35 cellular contexts compared by ENCODE assay signal in the genomic region with DNA sequence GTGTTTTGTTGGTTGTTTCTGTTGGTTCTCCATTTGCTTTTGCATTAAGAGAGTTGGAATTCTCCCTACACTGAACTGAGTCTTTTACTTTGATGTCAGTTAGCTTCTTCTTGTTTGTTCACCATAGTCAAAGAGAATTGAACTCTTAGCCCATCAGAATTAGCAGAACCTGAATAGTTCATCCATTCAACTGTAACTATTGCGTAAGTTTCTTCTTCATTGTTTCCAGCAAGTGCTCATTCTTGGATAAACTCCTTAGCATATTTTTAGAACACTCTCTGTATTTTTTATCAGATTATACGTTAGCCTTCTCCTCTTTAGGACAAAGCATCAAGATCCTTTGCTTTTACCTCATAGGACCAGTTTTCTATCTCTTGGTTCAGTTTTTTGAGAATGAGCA.
"Had no signal": no experiment of that assay in that cellular context is flagged by ENCODE, and none has a peak within 500 bp of the region (broad histone marks: within the 10 kb centered on the region; RNA-seq: fewer than 3 reads in every experiment).

No MANE protein-coding gene starts in this region.

- H3K36me3 ChIP-seq: MG63 had no signal

- H3K9ac ChIP-seq: KMS-11 had no signal

- H3K4me3 ChIP-seq: MG63 had no signal

- H3K4me2 ChIP-seq: KMS-11 had no signal

- H3K27ac ChIP-seq: KMS-11 had no signal

- DNase-seq: Karpas-422, Kasumi-1, MG63, MM.1S, MV-4-11, NCI-H1048, NCI-H1092, NCI-H1092 treated with DMSO at 0.1 percent for 48 hours, NCI-H1105, NCI-H1105 treated with DMSO at 0.1 percent for 48 hours, NCI-H1417, NCI-H1417 treated with DMSO at 0.1 percent for 48 hours, NCI-H1436, NCI-H1436 treated with DMSO at 0.1 percent for 48 hours, NCI-H146, NCI-H1694, NCI-H1694 treated with DMSO at 0.1 percent for 48 hours, NCI-H187, NCI-H187 treated with DMSO at 0.1 percent for 48 hours, NCI-H1930, NCI-H2029, NCI-H2029 treated with DMSO at 0.1 percent for 48 hours, NCI-H2081, NCI-H2081 treated with DMSO at 0.1 percent for 48 hours, NCI-H2171, NCI-H2171 treated with DMSO at 0.1 percent for 48 hours, NCI-H2227 treated with DMSO at 0.1 percent for 48 hours, NCI-H226, NCI-H345, NCI-H446, NCI-H446 treated with DMSO at 0.1 percent for 48 hours, NCI-H510A, NCI-H510A treated with DMSO at 0.1 percent for 48 hours, NCI-H524 had no signal

- H3K9me3 ChIP-seq: MG63 had no signal
